Comparison of ENCODE assay signal across 25 cellular contexts in the genomic region with DNA sequence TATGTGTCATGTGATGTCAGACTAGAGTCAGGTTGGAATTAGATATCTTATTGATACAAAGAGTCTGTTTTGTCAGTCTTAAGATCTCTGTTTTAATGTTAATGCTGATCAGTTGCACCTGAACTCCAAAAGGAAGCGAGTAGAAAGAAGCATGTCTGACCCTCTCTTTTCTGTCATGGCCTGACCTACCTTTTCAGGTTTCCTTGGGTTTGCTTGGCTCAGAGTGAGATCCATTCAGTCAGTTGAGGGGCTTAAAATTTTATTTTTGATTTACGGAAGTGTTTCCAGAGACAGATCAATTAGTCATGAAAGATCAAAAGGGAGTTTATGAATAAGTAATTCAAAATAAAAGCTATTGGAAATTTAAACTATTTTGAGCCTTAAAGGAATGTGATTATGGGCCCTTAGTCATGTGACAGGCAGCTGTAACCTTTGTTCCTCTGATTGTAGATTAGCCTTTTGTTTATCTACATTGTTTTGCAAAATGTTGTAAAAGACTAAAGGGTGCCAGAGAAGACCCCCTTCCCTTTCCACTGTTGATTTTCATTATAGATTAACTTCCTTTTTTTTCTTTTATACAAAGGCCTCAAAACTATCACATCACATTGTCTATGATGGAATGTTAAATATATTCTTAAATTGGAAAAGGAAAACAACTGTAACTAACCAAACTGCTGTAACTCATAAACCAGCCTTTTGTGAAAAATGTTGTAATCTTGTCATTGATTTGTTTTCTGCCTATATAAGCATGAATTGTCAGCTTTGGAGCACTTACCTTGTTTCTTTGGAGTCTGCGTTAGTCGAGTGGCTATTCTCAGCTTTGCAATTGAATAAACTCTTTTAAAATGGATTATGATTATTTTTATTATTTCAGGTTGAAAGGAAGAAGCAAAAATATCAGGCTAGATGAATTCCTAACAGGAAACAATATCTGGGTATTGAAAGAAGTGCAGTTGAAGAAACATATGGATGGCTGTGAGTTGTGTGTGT.
"Had no signal": no experiment of that assay in that cellular context is flagged by ENCODE, and none has a peak within 500 bp of the region (broad histone marks: within the 10 kb centered on the region; RNA-seq: fewer than 3 reads in every experiment).

No MANE protein-coding gene starts in this region.

- H3K4me1 Mint-ChIP-seq: activated CD4-positive, alpha-beta memory T cell treated with anti-CD3 and anti-CD28 coated beads, Interleukin-2, amount 10 ng/mL, durations not matched to agents 7 days and 5 days; activated naive CD4-positive, alpha-beta T cell treated with anti-CD3 and anti-CD28 coated beads, Interleukin-2, amount 10 ng/mL, durations not matched to agents 7 days and 5 days; T-helper 17 cell had no signal

- H3K27ac ChIP-seq: colonic mucosa, dorsolateral prefrontal cortex, epithelial cell of prostate, heart right ventricle, sigmoid colon, thoracic aorta, vagina had no signal

- H3K4me1 ChIP-seq: colonic mucosa, heart right ventricle, sigmoid colon, vagina had no signal

- H3K27me3 ChIP-seq: colonic mucosa, heart right ventricle, sigmoid colon, vagina had no signal

- H3K4me3 ChIP-seq: colonic mucosa, dorsolateral prefrontal cortex, heart right ventricle, sigmoid colon, thoracic aorta, vagina had no signal

- H3K27ac Mint-ChIP-seq: activated CD4-positive, alpha-beta memory T cell treated with anti-CD3 and anti-CD28 coated beads, Interleukin-2, amount 10 ng/mL, durations not matched to agents 7 days and 5 days; activated naive CD4-positive, alpha-beta T cell treated with anti-CD3 and anti-CD28 coated beads, Interleukin-2, amount 10 ng/mL, durations not matched to agents 7 days and 5 days; activated T-cell treated with anti-CD3 and anti-CD28 coated beads, Interleukin-2, amount 50 U/mL, for 72 hours; effector memory CD8-positive, alpha-beta T cell; natural killer cell treated with Interleukin-12 subunit alpha and Interleukin-12 subunit beta and Interleukin-15 and Interleukin-18, amount 100 ng/mL, for 72 hours; T-helper 17 cell; type B pancreatic cell had no signal

- H3K4me3 Mint-ChIP-seq: activated CD4-positive, alpha-beta memory T cell treated with anti-CD3 and anti-CD28 coated beads, Interleukin-2, amount 10 ng/mL, durations not matched to agents 7 days and 5 days; activated naive CD4-positive, alpha-beta T cell treated with anti-CD3 and anti-CD28 coated beads, Interleukin-2, amount 10 ng/mL, durations not matched to agents 7 days and 5 days; activated T-cell treated with anti-CD3 and anti-CD28 coated beads, Interleukin-2, amount 50 U/mL, for 72 hours; effector memory CD8-positive, alpha-beta T cell; natural killer cell treated with Interleukin-12 subunit alpha and Interleukin-12 subunit beta and Interleukin-15 and Interleukin-18, amount 100 ng/mL, for 72 hours; T-helper 17 cell; type B pancreatic cell had no signal

- DNase-seq: activated CD4-positive, alpha-beta memory T cell treated with anti-CD3 and anti-CD28 coated beads, Interleukin-2, amount 10 ng/mL, durations not matched to agents 7 days and 5 days; activated CD4-positive, alpha-beta T cell treated with anti-CD3 and anti-CD28 coated beads for 4 hours; activated CD4-positive, CD25-positive, alpha-beta regulatory T cell; activated effector memory CD4-positive, alpha-beta T cell treated with Interleukin-2 at 50 U/mL for 16 hours; activated naive CD4-positive, alpha-beta T cell treated with anti-CD3 and anti-CD28 coated beads, Interleukin-2, amount 10 ng/mL, durations not matched to agents 7 days and 5 days; activated T-cell treated with anti-CD3 and anti-CD28 coated beads, Interleukin-2, amount 50 U/mL, for 72 hours; amygdala; colonic mucosa; dorsolateral prefrontal cortex; effector memory CD8-positive, alpha-beta T cell; heart right ventricle; left ventricle myocardium superior; mammary epithelial cell; nucleus accumbens; sigmoid colon; stimulated activated CD4-positive, alpha-beta T cell treated with anti-CD3 and anti-CD28 coated beads, Interleukin-2, amount 100 ng/mL, for 48 hours; stimulated activated naive CD4-positive, alpha-beta T cell treated with Interleukin-2 at 50 U/mL for 16 hours; T-helper 17 cell had no signal

- H3K36me3 ChIP-seq: colonic mucosa, heart right ventricle, sigmoid colon, thoracic aorta, vagina had no signal

- FAIRE-seq: bronchial epithelial cell, islet of Langerhans had no signal

- H3K36me3 Mint-ChIP-seq: activated naive CD4-positive, alpha-beta T cell treated with anti-CD3 and anti-CD28 coated beads, Interleukin-2, amount 10 ng/mL, durations not matched to agents 7 days and 5 days; type B pancreatic cell had no signal

- H3K27me3 Mint-ChIP-seq: activated CD4-positive, alpha-beta memory T cell treated with anti-CD3 and anti-CD28 coated beads, Interleukin-2, amount 10 ng/mL, durations not matched to agents 7 days and 5 days; activated naive CD4-positive, alpha-beta T cell treated with anti-CD3 and anti-CD28 coated beads, Interleukin-2, amount 10 ng/mL, durations not matched to agents 7 days and 5 days; effector memory CD8-positive, alpha-beta T cell; natural killer cell treated with Interleukin-12 subunit alpha and Interleukin-12 subunit beta and Interleukin-15 and Interleukin-18, amount 100 ng/mL, for 72 hours; T-helper 17 cell; type B pancreatic cell had no signal

- H3K9me3 ChIP-seq: colonic mucosa, heart right ventricle, sigmoid colon, thoracic aorta, vagina had no signal
